2 cellular contexts compared by ENCODE assay signal in the genomic region with DNA sequence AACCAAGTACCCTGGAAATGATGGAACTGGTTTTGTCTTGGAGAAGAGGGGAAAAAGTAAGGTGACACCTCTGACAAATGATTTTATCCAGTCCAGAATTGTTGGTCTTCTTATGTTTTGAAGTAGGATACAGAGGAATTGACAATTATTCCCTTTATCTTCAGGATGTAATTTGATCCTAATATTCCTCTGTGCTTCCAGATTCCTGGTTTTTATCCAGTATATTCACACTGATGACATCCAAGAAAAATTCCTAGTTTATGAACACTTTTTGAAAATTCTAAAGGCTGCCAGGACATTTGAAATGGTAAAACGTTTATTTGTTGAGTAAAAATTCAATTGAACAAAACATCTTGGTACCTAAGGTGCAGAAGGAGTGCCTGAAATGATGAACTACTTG.
TF ChIP-seq lines count a peak whose summit lies in the region.

No MANE protein-coding gene starts in this region.

TF ChIP-seq in IMR-90, 13 proteins besides CTCF, POLR2A, EP300 and RAD21:
- TF ChIP-seq CEBPB (IDR thresholded peaks at IDR 0.05; ENCODE audit: low read depth, low read length) (no peak), USF2 (IDR thresholded peaks at IDR 0.05; ENCODE audit: low read depth, low read length) (no peak), MXI1 (IDR thresholded peaks at IDR 0.05; ENCODE audit: borderline replicate concordance, low read depth, low read length) (no peak), NFE2L2 (IDR thresholded peaks at IDR 0.05; ENCODE audit: low read depth, low read length) (no peak), MAZ (IDR thresholded peaks at IDR 0.05; ENCODE audit: borderline replicate concordance, low read depth, low read length) (no peak), ELK1 (IDR thresholded peaks at IDR 0.05; ENCODE audit: borderline replicate concordance, low read depth, low read length) (no peak), FOS (IDR thresholded peaks at IDR 0.05; ENCODE audit: low read depth, low read length) (no peak), RFX5 (IDR thresholded peaks at IDR 0.05; ENCODE audit: low read depth, low read length) (no peak), BHLHE40 (IDR thresholded peaks at IDR 0.05; ENCODE audit: low read depth, low read length) (no peak)

TF ChIP-seq in endothelial cell of umbilical vein, 7 proteins besides CTCF, POLR2A, EP300 and RAD21:
- TF ChIP-seq EZH2 (IDR thresholded peaks at IDR 0.05; ENCODE audit: borderline replicate concordance, low read depth, low read length, severe bottlenecking) (no peak), GATA2 (IDR thresholded peaks at IDR 0.05; ENCODE audit: insufficient read depth, insufficient read length, low read depth, low read length) (no peak)
